8 cellular contexts compared by ENCODE assay signal in genomic region chr19:39413903-39414608, GRCh38. TPM values are rescaled to one million over a fixed set of nuclear protein-coding genes. Genes with fewer than 3 reads are reported as not detected.
A peak's percentile ranks its signal among the peaks of the same experiment; 100 is the strongest.
DNase-seq lines count a peak whose midpoint lies in the region; ATAC-seq and TF ChIP-seq lines count a peak whose summit lies in the region.

No MANE protein-coding gene starts in this region.

- H3K4me3 ChIP-seq in GM12875 (ENCODE audit: low read depth, low read length) (peak overlapping the region; percentile 84), iPS DF 6.9 (ENCODE audit: low read length) (peak overlapping the region; percentile 62; the same call in 1 of the 2 replicates)

- no peaks in the 10 kb centered on the region for H3K9me3 ChIP-seq in iPS DF 6.9 (ENCODE audit: control insufficient read depth, insufficient read depth, low read length)

- peak overlapping the region; percentile 97 for H3K4me3 Mint-ChIP-seq in stimulated activated effector memory CD8-positive, alpha-beta T cell treated with anti-CD3 and anti-CD28 coated beads, Interleukin-12 subunit alpha, Interleukin-12 subunit beta, amount 100 ng/mL, for 72 hours

- DNase-seq in 8988T (peak; percentile 72), iPS DF 6.9 (ENCODE audit: low read depth, low spot score) (no peak), NCI-H1694 (lab: John Stamatoyannopoulos, UW) (no peak), amygdala (lab: John Stamatoyannopoulos, UW) (no peak)
- no peak for DNase-seq in activated naive CD4-positive, alpha-beta T cell treated with anti-CD3 and anti-CD28 coated beads, Interleukin-2, amount 50 U/mL, for 72 hours (ENCODE audit: low spot score in 2 of 2)
- DNase-seq in stimulated activated effector memory CD8-positive, alpha-beta T cell treated with anti-CD3 and anti-CD28 coated beads, Interleukin-12 subunit alpha, Interleukin-12 subunit beta, amount 100 ng/mL, for 72 hours (ENCODE audit: low spot score in 2 of 2) = no peak

- H3K27ac Mint-ChIP-seq in activated naive CD4-positive, alpha-beta T cell treated with anti-CD3 and anti-CD28 coated beads, Interleukin-2, amount 50 U/mL, for 72 hours = peak overlapping the region; percentile 95 to 99
- H3K27ac Mint-ChIP-seq in stimulated activated effector memory CD8-positive, alpha-beta T cell treated with anti-CD3 and anti-CD28 coated beads, Interleukin-12 subunit alpha, Interleukin-12 subunit beta, amount 100 ng/mL, for 72 hours = peak overlapping the region; percentile 92

- no CpG with 5 or more reads among the region's 18 CpGs for WGBS in iPS DF 6.9 (ENCODE audit: insufficient coverage, insufficient read length)

- no peak for ATAC-seq in activated naive CD4-positive, alpha-beta T cell treated with anti-CD3 and anti-CD28 coated beads, Interleukin-2, amount 50 U/mL, for 72 hours
- no peak for ATAC-seq in stimulated activated effector memory CD8-positive, alpha-beta T cell treated with anti-CD3 and anti-CD28 coated beads, Interleukin-12 subunit alpha, Interleukin-12 subunit beta, amount 100 ng/mL, for 72 hours
- no peak for ATAC-seq in GM18505 (IDR thresholded peaks at IDR 0.05; ENCODE audit: unreplicated experiment)

- peaks cover 13% of the 10 kb centered on the region for H3K36me3 ChIP-seq in iPS DF 6.9 (ENCODE audit: control insufficient read depth, insufficient read depth, low read length)

- H3K9me3 Mint-ChIP-seq in activated naive CD4-positive, alpha-beta T cell treated with anti-CD3 and anti-CD28 coated beads, Interleukin-2, amount 50 U/mL, for 72 hours = no peaks in the 10 kb centered on the region
- H3K9me3 Mint-ChIP-seq in stimulated activated effector memory CD8-positive, alpha-beta T cell treated with anti-CD3 and anti-CD28 coated beads, Interleukin-12 subunit alpha, Interleukin-12 subunit beta, amount 100 ng/mL, for 72 hours = no peaks in the 10 kb centered on the region

- peak; percentile 31; the same call in 1 of the 2 replicates for TF ChIP-seq CTCF in GM12875 (IDR thresholded peaks at IDR 0.05; ENCODE audit: borderline replicate concordance, insufficient read depth, low read depth, low read length)

- H3K27ac ChIP-seq in iPS DF 6.9 (ENCODE audit: low read length) = no peak overlapping the region

- H3K4me1 Mint-ChIP-seq in stimulated activated effector memory CD8-positive, alpha-beta T cell treated with anti-CD3 and anti-CD28 coated beads, Interleukin-12 subunit alpha, Interleukin-12 subunit beta, amount 100 ng/mL, for 72 hours = peaks cover 46% of the 10 kb centered on the region

- no peak for TF ChIP-seq POLR2A in GM18505 (IDR thresholded peaks at IDR 0.05; ENCODE audit: borderline replicate concordance, extremely low read depth, insufficient read depth, insufficient read length)

- H3K36me3 Mint-ChIP-seq in activated naive CD4-positive, alpha-beta T cell treated with anti-CD3 and anti-CD28 coated beads, Interleukin-2, amount 50 U/mL, for 72 hours = peaks cover 11 to 13% of the 10 kb centered on the region in 2 donors
- H3K36me3 Mint-ChIP-seq in stimulated activated effector memory CD8-positive, alpha-beta T cell treated with anti-CD3 and anti-CD28 coated beads, Interleukin-12 subunit alpha, Interleukin-12 subunit beta, amount 100 ng/mL, for 72 hours = peaks cover 72% of the 10 kb centered on the region

- no peaks in the 10 kb centered on the region for H3K27me3 ChIP-seq in iPS DF 6.9 (ENCODE audit: control insufficient read depth, insufficient read depth, low read length)

- peaks cover 8% of the 10 kb centered on the region for H3K4me1 ChIP-seq in iPS DF 6.9 (ENCODE audit: control insufficient read depth, insufficient read depth, low read length)

RNA-seq across cellular contexts. Expression of gene PLEKHG2, which starts 1.6 kb away (rescaled TPM):
- 10 to 100 TPM; 52.4 to 55.6 TPM for total RNA-seq in activated naive CD4-positive, alpha-beta T cell treated with anti-CD3 and anti-CD28 coated beads, Interleukin-2, amount 50 U/mL, for 72 hours

RNA-seq across cellular contexts. Expression of gene ZFP36, which starts 7.4 kb away (rescaled TPM):
- total RNA-seq in activated naive CD4-positive, alpha-beta T cell treated with anti-CD3 and anti-CD28 coated beads, Interleukin-2, amount 50 U/mL, for 72 hours = 100 to 1,000 TPM in 1 of 2 donors, 10 to 100 TPM in 1; 59.7 to 183 TPM

RNA-seq across cellular contexts. Expression of gene RPS16, which starts 21.7 kb away (rescaled TPM):
- 1,000 to 10,000 TPM; 3,128 to 3,624 TPM for total RNA-seq in activated naive CD4-positive, alpha-beta T cell treated with anti-CD3 and anti-CD28 coated beads, Interleukin-2, amount 50 U/mL, for 72 hours

RNA-seq across cellular contexts. Expression of gene MED29, which starts 22.9 kb away (rescaled TPM):
- 10 to 100 TPM; 22.2 to 23.6 TPM for total RNA-seq in activated naive CD4-positive, alpha-beta T cell treated with anti-CD3 and anti-CD28 coated beads, Interleukin-2, amount 50 U/mL, for 72 hours

RNA-seq across cellular contexts. Expression of gene PAF1, which starts 23.1 kb away (rescaled TPM):
- 10 to 100 TPM; 42.2 to 58.2 TPM for total RNA-seq in activated naive CD4-positive, alpha-beta T cell treated with anti-CD3 and anti-CD28 coated beads, Interleukin-2, amount 50 U/mL, for 72 hours
